ENCODE assay signal across 25 cellular contexts in genomic region chr1:221583481-221583880, GRCh38.
"Had no signal": no experiment of that assay in that cellular context is flagged by ENCODE, and none has a peak within 500 bp of the region (broad histone marks: within the 10 kb centered on the region; RNA-seq: fewer than 3 reads in every experiment).

No MANE protein-coding gene starts in this region.

- DNase-seq: dermis blood vessel endothelial cell; effector memory CD4-positive, alpha-beta T cell; foreskin melanocyte; glutamatergic neuron; hypothalamus; immature natural killer cell; left ventricle myocardium superior; lower lobe of right lung; right cardiac atrium; sigmoid colon; stimulated activated CD4-positive, alpha-beta T cell treated with anti-CD3 and anti-CD28 coated beads, Interleukin-2, amount 100 ng/mL, for 24 hours; stimulated activated CD4-positive, alpha-beta T cell treated with anti-CD3 and anti-CD28 coated beads, Interleukin-4, amount 100 ng/mL, for 24 hours; stimulated activated naive CD4-positive, alpha-beta T cell treated with Interleukin-2 at 50 U/mL for 16 hours; stomach; thyroid gland had no signal

- H3K9me3 ChIP-seq: esophagus muscularis mucosa, lower lobe of right lung, neutrophil, prostate gland, sigmoid colon, stomach, thyroid gland, vagina had no signal

- H3K9me3 Mint-ChIP-seq: natural killer cell treated with Interleukin-12 subunit alpha and Interleukin-12 subunit beta and Interleukin-15 and Interleukin-18, amount 100 ng/mL, for 72 hours; stimulated activated effector memory CD8-positive, alpha-beta T cell treated with anti-CD3 and anti-CD28 coated beads, Interleukin-12 subunit alpha, Interleukin-12 subunit beta, amount 100 ng/mL, for 72 hours had no signal

- H3K27ac Mint-ChIP-seq: immature natural killer cell; natural killer cell treated with Interleukin-12 subunit alpha and Interleukin-12 subunit beta and Interleukin-15 and Interleukin-18, amount 100 ng/mL, for 72 hours; stimulated activated effector memory CD8-positive, alpha-beta T cell treated with anti-CD3 and anti-CD28 coated beads, Interleukin-12 subunit alpha, Interleukin-12 subunit beta, amount 100 ng/mL, for 72 hours had no signal

- H3K36me3 Mint-ChIP-seq: immature natural killer cell; stimulated activated effector memory CD8-positive, alpha-beta T cell treated with anti-CD3 and anti-CD28 coated beads, Interleukin-12 subunit alpha, Interleukin-12 subunit beta, amount 100 ng/mL, for 72 hours had no signal

- H3K4me3 Mint-ChIP-seq: immature natural killer cell; natural killer cell treated with Interleukin-12 subunit alpha and Interleukin-12 subunit beta and Interleukin-15 and Interleukin-18, amount 100 ng/mL, for 72 hours; neural crest cell; stimulated activated effector memory CD8-positive, alpha-beta T cell treated with anti-CD3 and anti-CD28 coated beads, Interleukin-12 subunit alpha, Interleukin-12 subunit beta, amount 100 ng/mL, for 72 hours had no signal

- FAIRE-seq: endothelial cell of umbilical vein, keratinocyte had no signal

- H3K36me3 ChIP-seq: esophagus muscularis mucosa, lower lobe of right lung, neutrophil, prostate gland, sigmoid colon, stomach, thyroid gland, vagina had no signal

- ATAC-seq: left ventricle myocardium superior; lower lobe of right lung; natural killer cell treated with Interleukin-12 subunit alpha and Interleukin-12 subunit beta and Interleukin-15 and Interleukin-18, amount 100 ng/mL, for 72 hours; right cardiac atrium; stimulated activated effector memory CD8-positive, alpha-beta T cell treated with anti-CD3 and anti-CD28 coated beads, Interleukin-12 subunit alpha, Interleukin-12 subunit beta, amount 100 ng/mL, for 72 hours had no signal

- H3K4me1 ChIP-seq: esophagus muscularis mucosa, lower lobe of right lung, prostate gland, stomach, thyroid gland, vagina had no signal

- H3K27ac ChIP-seq: coronary artery, esophagus muscularis mucosa, lower lobe of right lung, neutrophil, prostate gland, sigmoid colon, stomach, thyroid gland, vagina had no signal

- H3K4me3 ChIP-seq: coronary artery, esophagus muscularis mucosa, lower lobe of right lung, prostate gland, sigmoid colon, stomach, thyroid gland, vagina had no signal

- H3K27me3 ChIP-seq: esophagus muscularis mucosa, neutrophil, sigmoid colon, stomach, thyroid gland, vagina had no signal

- H3K4me1 Mint-ChIP-seq: immature natural killer cell; neural crest cell; stimulated activated effector memory CD8-positive, alpha-beta T cell treated with anti-CD3 and anti-CD28 coated beads, Interleukin-12 subunit alpha, Interleukin-12 subunit beta, amount 100 ng/mL, for 72 hours had no signal
